ENCODE assay signal across 8 cellular contexts in genomic region chr14:63632932-63633514, GRCh38. TPM values are rescaled to one million over a fixed set of nuclear protein-coding genes. Genes with fewer than 3 reads are reported as not detected.
DNase-seq lines count a peak whose midpoint lies in the region; ATAC-seq and TF ChIP-seq lines count a peak whose summit lies in the region.

No MANE protein-coding gene starts in this region.

- no peaks in the 10 kb centered on the region for H3K27me3 ChIP-seq in right atrium auricular region

- H3K27ac ChIP-seq in right atrium auricular region, result no peak overlapping the region

- TF ChIP-seq CTCF in right atrium auricular region (IDR thresholded peaks at IDR 0.05) (peak; percentile 14 to 55), astrocyte of the spinal cord (IDR thresholded peaks at IDR 0.05; ENCODE audit: low read depth, low read length) (peak; percentile 61), mucosa of descending colon (IDR thresholded peaks at IDR 0.05) (peak; percentile 31)

- H3K4me1 ChIP-seq in right atrium auricular region, result no peaks in the 10 kb centered on the region
- H3K4me1 ChIP-seq in mucosa of descending colon (ENCODE audit: low read depth), result no peaks in the 10 kb centered on the region

- intact Hi-C loops in Right ventricle myocardium inferior (cut with DNase I), result no loop called here
- intact Hi-C loops in mucosa of descending colon (cut with DNase I, micrococcal nuclease), result no loop called here

- in situ Hi-C loops in astrocyte of the spinal cord (cut with HindIII; ENCODE audit: low sequenced_read_pairs), result no loop called here

- no peaks in the 10 kb centered on the region for H3K36me3 ChIP-seq in right atrium auricular region
- H3K36me3 ChIP-seq in mucosa of descending colon (ENCODE audit: low read depth), result no peaks in the 10 kb centered on the region

- H3K9me3 ChIP-seq in right atrium auricular region, result peaks cover 0 to 13% of the 10 kb centered on the region in 2 donors
- H3K9me3 ChIP-seq in mucosa of descending colon, result peaks cover 11% of the 10 kb centered on the region

- no peak for DNase-seq in right atrium auricular region (ENCODE audit: low spot score)
- DNase-seq in Right ventricle myocardium inferior (ENCODE audit: missing footprints), result no peak
- peak; percentile 25 for DNase-seq in M059J (ENCODE audit: low read depth)
- peak; percentile 23 for DNase-seq in astrocyte of the spinal cord (ENCODE audit: low read depth, low spot score)
- DNase-seq in mucosa of descending colon, result peak in 1 of 3 donors; percentile 17
- DNase-seq in NCI-H774 (lab: John Stamatoyannopoulos, UW), result no peak

- ATAC-seq in Right ventricle myocardium inferior (no peak), mucosa of descending colon (peak; percentile 58), HG03097 (IDR thresholded peaks at IDR 0.05; ENCODE audit: low FRiP score, unreplicated experiment) (no peak), GM21619 (IDR thresholded peaks at IDR 0.05; ENCODE audit: unreplicated experiment) (no peak)

- H3K4me3 ChIP-seq in right atrium auricular region, result no peak overlapping the region
- H3K4me3 ChIP-seq in astrocyte of the spinal cord (ENCODE audit: low read depth, low read length), result no peak overlapping the region
- H3K4me3 ChIP-seq in mucosa of descending colon, result no peak overlapping the region

RNA-seq across cellular contexts. Expression of gene WDR89, which starts 8.6 kb away (rescaled TPM):
- total RNA-seq in right atrium auricular region (1 to 10 TPM; 3.4 to 4.2 TPM), Right ventricle myocardium inferior (6.6 TPM), mucosa of descending colon (10 to 100 TPM in 2 of 3 donors, 1 to 10 TPM in 1; 8.5 to 13.5 (median 10.5) TPM)
- total RNA-seq in M059J (2014; rRNA removed; shearing (Covaris generic)), result 9.0 and 18.5 TPM in 2 replicates

Comparison
In these comparisons a context has a peak if more than half of its experiments do, and no peak if none do; other contexts are left out.
1. DNase-seq: peak in M059J (single experiment) and astrocyte of the spinal cord (single experiment); none in right atrium auricular region (single experiment), Right ventricle myocardium inferior (single experiment) and NCI-H774 (single experiment).
2. Peak in every context shown above with its lines, with median percentiles within 50 percentile points of each other: CTCF ChIP-seq.